ENCODE assay signal across 8 cellular contexts in genomic region chr1:64171797-64172281, GRCh38. TPM values are rescaled to one million over a fixed set of nuclear protein-coding genes. Genes with fewer than 3 reads are reported as not detected.
DNase-seq lines count a peak whose midpoint lies in the region; ATAC-seq, FAIRE-seq and TF ChIP-seq lines count a peak whose summit lies in the region.

No MANE protein-coding gene starts in this region.

- in situ Hi-C loops in HepG2 (cut with HindIII; ENCODE audit: extremely low pct_ligation_motif_present, low pct_unique_long_range_greater_than_20kb) = no loop called here

- H2AK5ac ChIP-seq in neuronal stem cell (ENCODE audit: low read depth, low read length) = no peak overlapping the region

- DNase-seq in stimulated activated CD4-positive, alpha-beta T cell treated with anti-CD3 and anti-CD28 coated beads, Interleukin-15, amount 100 ng/mL, for 24 hours = peak; percentile 5
- DNase-seq in stimulated activated CD4-positive, alpha-beta T cell treated with anti-CD3 and anti-CD28 coated beads, Interleukin-4, amount 100 ng/mL, for 24 hours = no peak
- DNase-seq in RCC 7860 (ENCODE audit: low spot score) (peak; percentile 84), left lung (no peak), HepG2 (ENCODE audit: low spot score) (no peak), neuronal stem cell (ENCODE audit: low spot score) (no peak), Right ventricle myocardium inferior (ENCODE audit: missing footprints) (no peak)

- TF ChIP-seq CTCF in left lung (IDR thresholded peaks at IDR 0.05) (no peak), HepG2 (CRISPR knock-in tag; IDR thresholded peaks at IDR 0.05) (no peak)

- 9% methylated on average over 3 of the region's 3 CpGs for WGBS in HepG2 (ENCODE audit: low lambda C conversion rate)
- WGBS in neuronal stem cell (ENCODE audit: extremely low coverage in 2 of 2, insufficient read length in 2 of 2, insufficient replicate concordance in 1 of 2), 2 donors = no CpG with 5 or more reads among the region's 3 CpGs

- no peak overlapping the region for H4K8ac ChIP-seq in neuronal stem cell (ENCODE audit: low read depth, low read length)

- H3K27me3 ChIP-seq in left lung (no peaks in the 10 kb centered on the region), HepG2 (ENCODE audit: control insufficient read depth in 1 of 2, insufficient read depth in 2 of 2, low read length in 2 of 2) (no peaks in the 10 kb centered on the region), neuronal stem cell (ENCODE audit: control insufficient read depth in 3 of 3, insufficient read depth in 3 of 3, low read depth in 1 of 3, low read length in 3 of 3) (no peaks in the 10 kb centered on the region)

- H4K91ac ChIP-seq in neuronal stem cell (ENCODE audit: low read depth, low read length, poor library complexity) = no peak overlapping the region

- ATAC-seq in HG03135 (IDR thresholded peaks at IDR 0.05; ENCODE audit: unreplicated experiment) (peak; percentile 62), left lung (peak; percentile 73), HepG2 (no peak), Right ventricle myocardium inferior (no peak)

- H2BK12ac ChIP-seq in neuronal stem cell (ENCODE audit: low read length) = no peak overlapping the region

- H3K36me3 ChIP-seq in left lung = no peaks in the 10 kb centered on the region
- H3K36me3 ChIP-seq in HepG2 (replicated peaks in 1 of 2; ENCODE audit: control insufficient read depth in 1 of 2, insufficient read depth in 2 of 2, low read length in 2 of 2) = no peaks in the 10 kb centered on the region
- no peaks in the 10 kb centered on the region for H3K36me3 ChIP-seq in neuronal stem cell (replicated peaks in 1 of 2; ENCODE audit: control insufficient read depth in 2 of 2, insufficient read depth in 2 of 2, low read length in 2 of 2)

- no peaks in the 10 kb centered on the region for H3K79me1 ChIP-seq in neuronal stem cell (ENCODE audit: low read depth, low read length)

- BruUV-seq in HepG2 (replicated peaks; lab: Mats Ljungman, UMichigan) = no TSS peak

- H3K4me2 ChIP-seq in HepG2 (ENCODE audit: low read depth, low read length) (no peak overlapping the region), neuronal stem cell (ENCODE audit: insufficient read depth, low read length, poor library complexity, severe bottlenecking) (no peak overlapping the region)

- intact Hi-C loops in left lung (cut with DNase I) (no loop called here), HepG2 (cut with micrococcal nuclease; ENCODE audit: unreplicated experiment) (no loop called here), Right ventricle myocardium inferior (cut with DNase I) (no loop called here)

- TF ChIP-seq RAD21 in HepG2 (CRISPR knock-in tag; IDR thresholded peaks at IDR 0.05) = no peak

- no peaks in the 10 kb centered on the region for H3K79me2 ChIP-seq in HepG2 (ENCODE audit: insufficient read depth, low read length)

- no peak overlapping the region for H3K23ac ChIP-seq in neuronal stem cell (ENCODE audit: low read depth, low read length, poor library complexity)

- peak overlapping the region; percentile 41 to 59 for H3K27ac ChIP-seq in left lung
- H3K27ac ChIP-seq in HepG2 (ENCODE audit: extremely low read length, insufficient read depth, low read length) = no peak overlapping the region
- no peak overlapping the region for H3K27ac ChIP-seq in neuronal stem cell (replicated peaks; ENCODE audit: low read length)

- H3K4me1 ChIP-seq in left lung (peaks cover 15 to 17% of the 10 kb centered on the region in 2 donors), HepG2 (ENCODE audit: insufficient read depth, low read length) (no peaks in the 10 kb centered on the region), neuronal stem cell (ENCODE audit: control insufficient read depth in 2 of 2, insufficient read depth in 1 of 2, low read depth in 1 of 2, low read length in 2 of 2) (peaks cover 0 to 2% of the 10 kb centered on the region in 2 donors)

- H2AFZ ChIP-seq in HepG2 (ENCODE audit: low read length) (no peak overlapping the region), neuronal stem cell (ENCODE audit: low read length) (no peak overlapping the region)

- FAIRE-seq in RCC 7860 (lab: Jason Lieb, UNC) (peak; percentile 92), HepG2 (lab: Jason Lieb, UNC) (no peak)

- POLR2A ChIA-PET in HepG2 (lab: Yijun Ruan, JAX) = no interaction called here

- H2BK5ac ChIP-seq in neuronal stem cell (ENCODE audit: low read length) = no peak overlapping the region

- no peak overlapping the region for H3K9ac ChIP-seq in HepG2 (ENCODE audit: insufficient read depth, low read depth, low read length)
- no peak overlapping the region for H3K9ac ChIP-seq in neuronal stem cell (ENCODE audit: low read depth, low read length, poor library complexity)

- CTCF ChIA-PET in HepG2 (lab: Yijun Ruan, JAX; ENCODE audit: low intra/inter-chr PET ratio, low total read pairs) = no interaction called here

- no peak overlapping the region for H3K4ac ChIP-seq in neuronal stem cell (ENCODE audit: low read length)

- H4K20me1 ChIP-seq in HepG2 (ENCODE audit: insufficient read depth, low read length) = no peaks in the 10 kb centered on the region

- TF ChIP-seq POLR2A in HepG2 (IDR thresholded peaks at IDR 0.05; ENCODE audit: insufficient read depth in 1 of 2, low read depth in 2 of 2, low read length in 2 of 2) = no peak

- H3K9me3 ChIP-seq in left lung (no peaks in the 10 kb centered on the region), HepG2 (ENCODE audit: low read length) (no peaks in the 10 kb centered on the region), neuronal stem cell (replicated peaks in 1 of 2; ENCODE audit: control insufficient read depth in 2 of 2, insufficient read depth in 1 of 2, low read depth in 1 of 2, low read length in 2 of 2) (no peaks in the 10 kb centered on the region)

- no peak overlapping the region for H2BK15ac ChIP-seq in neuronal stem cell (ENCODE audit: low read length)

- H3K18ac ChIP-seq in neuronal stem cell (ENCODE audit: low read length) = no peak overlapping the region

- TF ChIP-seq EP300 in HepG2 (IDR thresholded peaks at IDR 0.05; ENCODE audit: low read depth in 2 of 2, low read length in 2 of 2) (no peak), HepG2 (CRISPR knock-in tag; IDR thresholded peaks at IDR 0.05; ENCODE audit: borderline replicate concordance) (no peak)

- H3K14ac ChIP-seq in neuronal stem cell (ENCODE audit: low read length) = no peak overlapping the region

- H3K4me3 ChIP-seq in left lung = no peak overlapping the region
- no peak overlapping the region for H3K4me3 ChIP-seq in HepG2 (replicated peaks in 1 of 3; ENCODE audit: insufficient read depth in 1 of 3, low read depth in 2 of 3, low read length in 3 of 3)
- H3K4me3 ChIP-seq in neuronal stem cell (ENCODE audit: low read length in 2 of 2) = no peak overlapping the region

- no peak overlapping the region for H2BK120ac ChIP-seq in neuronal stem cell (ENCODE audit: low read depth, low read length)

TF ChIP-seq in HepG2, 621 proteins besides CTCF, POLR2A, EP300 and RAD21 (continues in another document):
- TF ChIP-seq ZNF570 (CRISPR knock-in tag; IDR thresholded peaks at IDR 0.05; ENCODE audit: borderline replicate concordance) = no peak
- TF ChIP-seq ZNF674 (CRISPR knock-in tag; IDR thresholded peaks at IDR 0.05; ENCODE audit: low read depth) = no peak
- TF ChIP-seq CHCHD3 (CRISPR knock-in tag; IDR thresholded peaks at IDR 0.05) = no peak

RNA-seq across cellular contexts. Expression of gene UBE2U, which starts 31.6 kb away (rescaled TPM):
- total RNA-seq in left lung (not detected), HepG2 (2016; rRNA removed; fragmentation: Illumina TruSeq; extraction: Trizol) (not detected in 2 replicates), Right ventricle myocardium inferior (0.95 TPM)
- not detected in 2 replicates for total RNA-seq in HepG2 (2016; cell fraction: cytosol; rRNA removed; fragmentation: Illumina TruSeq; extraction: Trizol; ENCODE audit: low read depth)
- not detected in 2 replicates for total RNA-seq in HepG2 (2016; cell fraction: insoluble cytoplasmic fraction; rRNA removed; fragmentation: Illumina TruSeq; extraction: Trizol)
- not detected in 2 replicates for total RNA-seq in HepG2 (2016; cell fraction: membrane; rRNA removed; fragmentation: Illumina TruSeq; extraction: Trizol)
- total RNA-seq in HepG2 (2016; cell fraction: nucleus; rRNA removed; fragmentation: Illumina TruSeq; extraction: Trizol) = not detected in 2 replicates
- polyA plus RNA-seq in HepG2 (2011; rRNA removed) = not detected in 2 replicates
- polyA plus RNA-seq in HepG2 (2011; cell fraction: cytosol; rRNA removed) = not detected in 2 replicates
- polyA plus RNA-seq in HepG2 (2011; cell fraction: nucleus; rRNA removed) = not detected in 2 replicates
- polyA plus RNA-seq in HepG2 (2012) = not detected in 2 replicates
- polyA plus RNA-seq in HepG2 (2016; cell fraction: cytosol; fragmentation: Illumina TruSeq; extraction: Trizol; ENCODE audit: low read depth) = not detected in 2 replicates
- not detected in 2 replicates for polyA plus RNA-seq in HepG2 (2016; cell fraction: insoluble cytoplasmic fraction; fragmentation: Illumina TruSeq; extraction: Trizol; ENCODE audit: low read depth)
- polyA plus RNA-seq in HepG2 (2016; cell fraction: membrane; fragmentation: Illumina TruSeq; extraction: Trizol; ENCODE audit: low read depth) = not detected in 2 replicates
- polyA plus RNA-seq in HepG2 (2016; cell fraction: nucleus; fragmentation: Illumina TruSeq; extraction: Trizol; ENCODE audit: insufficient read depth, low read depth) = not detected in 2 replicates
- not detected in 2 replicates for polyA minus RNA-seq in HepG2 (2011; rRNA and poly(A)+ RNA removed; ENCODE audit: low replicate concordance)
- polyA minus RNA-seq in HepG2 (2011; cell fraction: cytosol; rRNA and poly(A)+ RNA removed) = not detected in 2 replicates
- polyA minus RNA-seq in HepG2 (2011; cell fraction: nucleus; rRNA and poly(A)+ RNA removed) = not detected in 2 replicates
- not detected for polyA plus RNA-seq in neuronal stem cell (2013, experiment 1 of 2)
- polyA plus RNA-seq in neuronal stem cell (2013, experiment 2 of 2) = not detected

Comparison
In these comparisons a context has a peak if more than half of its experiments do, and no peak if none do; other contexts are left out.
1. DNase-seq: peak in stimulated activated CD4-positive, alpha-beta T cell treated with anti-CD3 and anti-CD28 coated beads, Interleukin-15, amount 100 ng/mL, for 24 hours (single experiment) and RCC 7860 (single experiment); none in stimulated activated CD4-positive, alpha-beta T cell treated with anti-CD3 and anti-CD28 coated beads, Interleukin-4, amount 100 ng/mL, for 24 hours (single experiment), left lung (0 of 2), HepG2 (single experiment), neuronal stem cell (single experiment) and Right ventricle myocardium inferior (single experiment).
2. ATAC-seq: peak in HG03135 (single experiment) and left lung (single experiment); none in HepG2 (single experiment) and Right ventricle myocardium inferior (single experiment).
3. H3K27ac ChIP-seq: peak in left lung (2 of 2); none in HepG2 (single experiment) and neuronal stem cell (single experiment).